Comparison of ENCODE assay signal across 8 cellular contexts in the genomic region with DNA sequence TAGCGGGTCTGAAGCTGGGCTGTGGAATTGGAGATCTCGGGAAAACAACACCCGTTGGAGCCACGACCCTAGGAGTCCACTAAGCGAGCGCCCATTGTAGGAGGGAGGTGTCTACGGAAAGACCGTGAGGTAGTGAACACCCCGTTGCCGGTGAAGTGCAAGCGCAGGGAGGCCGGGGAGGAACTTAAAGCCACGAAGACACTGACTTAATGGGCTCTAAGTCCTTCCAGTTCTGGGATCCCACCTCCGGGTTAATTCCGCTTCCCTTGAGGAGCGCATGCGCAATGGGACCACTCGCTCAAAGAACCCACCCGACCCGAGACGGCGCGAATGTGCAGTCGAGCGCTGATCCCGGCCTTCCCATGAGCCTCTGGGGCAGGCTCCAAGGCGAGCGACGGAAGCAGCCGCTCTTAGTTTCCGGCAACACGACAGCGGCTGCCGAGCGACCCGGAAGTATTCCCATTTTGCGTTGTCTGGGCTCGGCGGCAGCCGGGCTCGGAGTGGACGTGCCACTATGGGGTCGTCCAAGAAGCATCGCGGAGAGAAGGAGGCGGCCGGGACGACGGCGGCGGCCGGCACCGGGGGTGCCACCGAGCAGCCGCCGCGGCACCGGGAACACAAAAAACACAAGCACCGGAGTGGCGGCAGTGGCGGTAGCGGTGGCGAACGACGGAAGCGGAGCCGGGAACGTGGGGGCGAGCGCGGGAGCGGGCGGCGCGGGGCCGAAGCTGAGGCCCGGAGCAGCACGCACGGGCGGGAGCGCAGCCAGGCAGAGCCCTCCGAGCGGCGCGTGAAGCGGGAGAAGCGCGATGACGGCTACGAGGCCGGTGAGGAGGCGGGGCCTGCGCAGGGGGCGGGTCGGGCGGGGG. TPM values are rescaled to one million over a fixed set of nuclear protein-coding genes. Genes with fewer than 3 reads are reported as not detected.
DNase-seq lines count a peak whose midpoint lies in the region; ATAC-seq, FAIRE-seq and TF ChIP-seq lines count a peak whose summit lies in the region.

A gene with protein sequence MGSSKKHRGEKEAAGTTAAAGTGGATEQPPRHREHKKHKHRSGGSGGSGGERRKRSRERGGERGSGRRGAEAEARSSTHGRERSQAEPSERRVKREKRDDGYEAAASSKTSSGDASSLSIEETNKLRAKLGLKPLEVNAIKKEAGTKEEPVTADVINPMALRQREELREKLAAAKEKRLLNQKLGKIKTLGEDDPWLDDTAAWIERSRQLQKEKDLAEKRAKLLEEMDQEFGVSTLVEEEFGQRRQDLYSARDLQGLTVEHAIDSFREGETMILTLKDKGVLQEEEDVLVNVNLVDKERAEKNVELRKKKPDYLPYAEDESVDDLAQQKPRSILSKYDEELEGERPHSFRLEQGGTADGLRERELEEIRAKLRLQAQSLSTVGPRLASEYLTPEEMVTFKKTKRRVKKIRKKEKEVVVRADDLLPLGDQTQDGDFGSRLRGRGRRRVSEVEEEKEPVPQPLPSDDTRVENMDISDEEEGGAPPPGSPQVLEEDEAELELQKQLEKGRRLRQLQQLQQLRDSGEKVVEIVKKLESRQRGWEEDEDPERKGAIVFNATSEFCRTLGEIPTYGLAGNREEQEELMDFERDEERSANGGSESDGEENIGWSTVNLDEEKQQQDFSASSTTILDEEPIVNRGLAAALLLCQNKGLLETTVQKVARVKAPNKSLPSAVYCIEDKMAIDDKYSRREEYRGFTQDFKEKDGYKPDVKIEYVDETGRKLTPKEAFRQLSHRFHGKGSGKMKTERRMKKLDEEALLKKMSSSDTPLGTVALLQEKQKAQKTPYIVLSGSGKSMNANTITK (plus strand): TSS at position 468 of the 869 bp plus-strand sequence. CDS start 47 bp downstream, at position 515.

- H3K36me3 Mint-ChIP-seq in T-cell: peaks cover 23% of the 10 kb centered on the region

- peaks cover 25% of the 10 kb centered on the region for H3K36me3 ChIP-seq in adipocyte (ENCODE audit: control insufficient read depth, insufficient read depth, low read length, severe bottlenecking)
- peaks cover 5 to 23% (median 19%) of the 10 kb centered on the region in 3 donors for H3K36me3 ChIP-seq in pancreas
- H3K36me3 ChIP-seq in thyroid gland: peaks cover 23 to 24% of the 10 kb centered on the region in 2 donors

- H3K4me3 ChIP-seq in GM12875 (ENCODE audit: low read depth, low read length) (peak within 1 kb of the TSS; percentile 99), adipocyte (ENCODE audit: low read length) (peak within 1 kb of the TSS; percentile 93), pancreas (peak within 1 kb of the TSS; percentile 92 to 99 (median 96)), thyroid gland (replicated peaks in 1 of 3) (peak within 1 kb of the TSS; percentile 93 to 96 (median 95))

- FAIRE-seq in pancreas (lab: Jason Lieb, UNC): no peak

- 0% methylated on average over 73 to 96 of the region's 96 CpGs for WGBS in pancreas, 2 donors
- 1% methylated on average over 22 to 86 of the region's 96 CpGs for WGBS in thyroid gland, 2 donors

- no peak for TF ChIP-seq CTCF in GM12875 (IDR thresholded peaks at IDR 0.05; ENCODE audit: borderline replicate concordance, insufficient read depth, low read depth, low read length)
- TF ChIP-seq CTCF in pancreas (IDR thresholded peaks at IDR 0.05): no peak
- TF ChIP-seq CTCF in thyroid gland (IDR thresholded peaks at IDR 0.05): peak in 1 of 6 experiments; percentile 38

- H3K4me1 ChIP-seq in adipocyte (ENCODE audit: control insufficient read depth, insufficient read depth, low read length) (peaks cover 19% of the 10 kb centered on the region), pancreas (peaks cover 9 to 21% (median 14%) of the 10 kb centered on the region in 3 donors), thyroid gland (peaks cover 24 to 46% of the 10 kb centered on the region in 2 donors)

- H3K9me3 ChIP-seq in adipocyte (ENCODE audit: control insufficient read depth, low read length) (no peaks in the 10 kb centered on the region), pancreas (no peaks in the 10 kb centered on the region), thyroid gland (no peaks in the 10 kb centered on the region)

- H3K27me3 ChIP-seq in adipocyte (replicated peaks; ENCODE audit: control insufficient read depth, insufficient read depth, low read length): no peaks in the 10 kb centered on the region
- no peaks in the 10 kb centered on the region for H3K27me3 ChIP-seq in pancreas
- no peaks in the 10 kb centered on the region for H3K27me3 ChIP-seq in thyroid gland

- POLR2A ChIA-PET in T-cell (lab: Charles Lee): interaction anchor here (0.6 to 1.0 kb wide), 3 partner anchors 13 to 90 kb away, joined by 3 to 4 read pairs (median 4); a partner anchor contains a TSS

- peaks cover 45 to 58% (median 55%) of the 10 kb centered on the region in 3 donors for H3K4me1 Mint-ChIP-seq in T-cell

- H3K4me3 Mint-ChIP-seq in T-cell: peak within 1 kb of the TSS; percentile 95 to 99 (median 96)

- no peaks in the 10 kb centered on the region for H3K27me3 Mint-ChIP-seq in T-cell

- H3K9ac ChIP-seq in adipocyte (ENCODE audit: low read length): peak within 1 kb of the TSS; percentile 96

- peak in 1 of 2 donors; percentile 77 for TF ChIP-seq POLR2A in thyroid gland (IDR thresholded peaks at IDR 0.05)

- CTCF ChIA-PET in T-cell (lab: Charles Lee): interaction anchor here (0.5 to 1.8 kb wide), 5 partner anchors 73 to 192 kb away, joined by 4 to 7 read pairs (median 5); a partner anchor contains a TSS

- H3K27ac ChIP-seq in pancreas (peak within 1 kb of the TSS; percentile 68 to 88 (median 82)), thyroid gland (peak within 1 kb of the TSS; percentile 54 to 88 (median 77))

- H3K27ac Mint-ChIP-seq in T-cell: peak within 1 kb of the TSS; percentile 98 to 99

- DNase-seq in NCI-H146 (lab: John Stamatoyannopoulos, UW) (peak; percentile 98), T-cell (peak; percentile 87 to 98 (median 95)), adipocyte (ENCODE audit: low read depth) (peak; percentile 99), Right ventricle myocardium superior (peak; percentile 99), pancreas (peak; percentile 92 to 98 (median 94)), thyroid gland (peak; percentile 98)

- H3K9me3 Mint-ChIP-seq in T-cell: no peaks in the 10 kb centered on the region

- intact Hi-C loops in Right ventricle myocardium superior (cut with DNase I) (no loop called here), pancreas (cut with DNase I) (no loop called here), thyroid gland (cut with DNase I) (loop anchor here (5.0 kb wide), 1 partner anchor 44 kb away; a partner anchor contains a TSS)

- ATAC-seq in HG02798 (IDR thresholded peaks at IDR 0.05; ENCODE audit: poor library complexity, unreplicated experiment) (peak; percentile 94), T-cell (replicated peaks in 1 of 4) (peak; percentile 87 to 91 (median 89)), Right ventricle myocardium superior (ENCODE audit: poor library complexity) (peak; percentile 99), pancreas (peak; percentile 98 to 99 (median 99))

RNA-seq across cellular contexts. Expression of the gene that starts here (rescaled TPM):
- total RNA-seq in T-cell (10 to 100 TPM; 70.9 to 95.2 (median 89.9) TPM), Right ventricle myocardium superior (24.5 TPM), pancreas (10 to 100 TPM; 19.2 to 28.2 (median 22.0) TPM), thyroid gland (10 to 100 TPM; 22.2 to 46.1 (median 24.2) TPM)
- 10 to 100 TPM; 73.9 to 98.5 TPM for polyA plus RNA-seq in pancreas

Comparison
In these comparisons a context has a peak if more than half of its experiments do, and no peak if none do; other contexts are left out.
1. Peak in every context shown above with its lines: DNase-seq, ATAC-seq, H3K4me3 ChIP-seq and H3K27ac ChIP-seq.